In genomic region chr7:158498443-158499108, GRCh38 we compare ENCODE assay signal across 1 cellular context.
TF ChIP-seq lines count a peak whose summit lies in the region.

No MANE protein-coding gene starts in this region.

TF ChIP-seq in HepG2, 621 proteins besides CTCF, POLR2A, EP300 and RAD21 (continued from another document and continues in another):
- TF ChIP-seq AHDC1 (CRISPR knock-in tag; IDR thresholded peaks at IDR 0.05; ENCODE audit: borderline replicate concordance) (peak; percentile 39; the same call in 1 of the 2 replicates), CREB3 (CRISPR knock-in tag; IDR thresholded peaks at IDR 0.05) (no peak), FOXP4 (CRISPR knock-in tag; IDR thresholded peaks at IDR 0.05) (peak; percentile 14; the same call in 1 of the 2 replicates), MEIS2 (CRISPR knock-in tag; IDR thresholded peaks at IDR 0.05) (no peak), SNAI1 (CRISPR knock-in tag; IDR thresholded peaks at IDR 0.05; ENCODE audit: borderline replicate concordance) (no peak), ZBED4 (CRISPR knock-in tag; IDR thresholded peaks at IDR 0.05; ENCODE audit: borderline replicate concordance) (no peak), NRL (CRISPR knock-in tag; IDR thresholded peaks at IDR 0.05; ENCODE audit: borderline replicate concordance) (no peak), KAT8 (CRISPR knock-in tag; IDR thresholded peaks at IDR 0.05) (0 out of 2 replicates have a peak, but pooled peaks have one; percentile 27), ZNF841 (CRISPR knock-in tag; IDR thresholded peaks at IDR 0.05; ENCODE audit: borderline replicate concordance) (no peak), SNAPC5 (CRISPR knock-in tag; IDR thresholded peaks at IDR 0.05; ENCODE audit: borderline replicate concordance) (no peak), PTBP1 (IDR thresholded peaks at IDR 0.05; ENCODE audit: low read depth, low read length, poor library complexity, severe bottlenecking) (no peak), KLF15 (CRISPR knock-in tag; IDR thresholded peaks at IDR 0.05; ENCODE audit: borderline replicate concordance) (no peak), RBAK (CRISPR knock-in tag; IDR thresholded peaks at IDR 0.05) (no peak), ZNF883 (CRISPR knock-in tag; IDR thresholded peaks at IDR 0.05; ENCODE audit: not compliant biosample characterization) (no peak), ATAD3A (CRISPR knock-in tag; IDR thresholded peaks at IDR 0.05) (no peak), ZHX1 (CRISPR knock-in tag; IDR thresholded peaks at IDR 0.05; ENCODE audit: low read depth) (peak; percentile 63; the same call in 1 of the 2 replicates), ZNF773 (CRISPR knock-in tag; IDR thresholded peaks at IDR 0.05; ENCODE audit: borderline replicate concordance) (no peak), ARID4A (CRISPR knock-in tag; IDR thresholded peaks at IDR 0.05; ENCODE audit: borderline replicate concordance) (peak; percentile 45; the same call in 1 of the 2 replicates), NR2F2 (IDR thresholded peaks at IDR 0.05; ENCODE audit: borderline replicate concordance, low read depth) (0 out of 2 replicates have a peak, but pooled peaks have one; percentile 24), ZNF335 (CRISPR knock-in tag; IDR thresholded peaks at IDR 0.05) (no peak), NFKBIZ (CRISPR knock-in tag; IDR thresholded peaks at IDR 0.05) (no peak), KMT2A (CRISPR knock-in tag; IDR thresholded peaks at IDR 0.05) (no peak), KLF16 (CRISPR knock-in tag; IDR thresholded peaks at IDR 0.05) (no peak), THRA (CRISPR knock-in tag; IDR thresholded peaks at IDR 0.05; ENCODE audit: borderline replicate concordance) (no peak), ZBTB44 (CRISPR knock-in tag; IDR thresholded peaks at IDR 0.05) (no peak), ZFP62 (CRISPR knock-in tag; IDR thresholded peaks at IDR 0.05) (no peak), RBFOX2 (IDR thresholded peaks at IDR 0.05; ENCODE audit: low read depth, low read length) (no peak), ARID2 (CRISPR knock-in tag; IDR thresholded peaks at IDR 0.05; ENCODE audit: borderline replicate concordance) (no peak), CREB1 (IDR thresholded peaks at IDR 0.05) (no peak), CREB1 (CRISPR knock-in tag; IDR thresholded peaks at IDR 0.05) (no peak), ZNF224 (CRISPR knock-in tag; IDR thresholded peaks at IDR 0.05) (no peak)
